ENCODE assay signal across 8 cellular contexts in genomic region chr1:16206547-16207317, GRCh38. TPM values are rescaled to one million over a fixed set of nuclear protein-coding genes. Genes with fewer than 3 reads are reported as not detected.
DNase-seq lines count a peak whose midpoint lies in the region; ATAC-seq and TF ChIP-seq lines count a peak whose summit lies in the region.

No MANE protein-coding gene starts in this region.

- peak overlapping the region; percentile 64 for H3K4me3 ChIP-seq in choroid plexus epithelial cell (ENCODE audit: low read depth, low read length)

- peak; percentile 75 for ATAC-seq in GM19043 (IDR thresholded peaks at IDR 0.05; ENCODE audit: low read depth, unreplicated experiment)
- ATAC-seq in HG03342 (IDR thresholded peaks at IDR 0.05; ENCODE audit: unreplicated experiment) = peak; percentile 69
- ATAC-seq in left colon = peak; percentile 90

- TF ChIP-seq CTCF in AG09319 (IDR thresholded peaks at IDR 0.05; ENCODE audit: low read depth, low read length) (no peak), choroid plexus epithelial cell (conservative IDR thresholded peaks at IDR 0.05; ENCODE audit: low read depth, low read length) (no peak)

- peak; percentile 97 for DNase-seq in AG09319 (ENCODE audit: extremely low read depth, low read depth)
- DNase-seq in NCI-H446 treated with DMSO at 0.1 percent for 48 hours (lab: John Stamatoyannopoulos, UW) = peak; percentile 84
- DNase-seq in activated CD4-positive, alpha-beta T cell treated with anti-CD3 and anti-CD28 coated beads for 24 hours (ENCODE audit: low read depth in 2 of 2) = peak; percentile 89 to 91
- peak; percentile 99 for DNase-seq in choroid plexus epithelial cell (ENCODE audit: low read depth)
- peak; percentile 98 to 99 for DNase-seq in left colon
- peak; percentile 73 to 92 (median 90) for DNase-seq in stimulated activated CD4-positive, alpha-beta T cell treated with anti-CD3 and anti-CD28 coated beads, Interleukin-1b, Interleukin-23, amount 100 ng/mL, for 24 hours (ENCODE audit: low read depth in 4 of 4, low spot score in 1 of 4)

- intact Hi-C loops in left colon (cut with DNase I, micrococcal nuclease) = no loop called here

RNA-seq across cellular contexts. Expression of gene ARHGEF19, which starts 5.7 kb away (rescaled TPM):
- total RNA-seq in left colon = 10 to 100 TPM in 1 of 2 donors, 1 to 10 TPM in 1; 8.0 to 10.6 TPM

RNA-seq across cellular contexts. Expression of gene CPLANE2, which starts 30.3 kb away (rescaled TPM):
- total RNA-seq in left colon = 1 to 10 TPM; 5.9 to 7.6 TPM

RNA-seq across cellular contexts. Expression of gene EPHA2, which starts 50.9 kb away (rescaled TPM):
- total RNA-seq in left colon = 10 to 100 TPM; 44.3 to 48.1 TPM

Comparison
In these comparisons a context has a peak if more than half of its experiments do, and no peak if none do; other contexts are left out.
1. Peak in every context shown above with its lines: DNase-seq, ATAC-seq and H3K4me3 ChIP-seq.